In genomic region chr3:56788506-56788905, GRCh38 we compare ENCODE assay signal across 11 cellular contexts. TPM values are rescaled to one million over a fixed set of nuclear protein-coding genes. Genes with fewer than 3 reads are reported as not detected.
DNase-seq lines count a peak whose midpoint lies in the region; ATAC-seq and TF ChIP-seq lines count a peak whose summit lies in the region.
"Had no signal": no experiment of that assay in that cellular context is flagged by ENCODE, and none has a peak within 500 bp of the region (broad histone marks: within the 10 kb centered on the region; RNA-seq: fewer than 3 reads in every experiment).

No MANE protein-coding gene starts in this region.

- H3K9me3 ChIP-seq in colonic mucosa (no peaks in the 10 kb centered on the region), parathyroid adenoma (ENCODE audit: control insufficient read depth, low read length) (no peaks in the 10 kb centered on the region), SK-N-SH (no peaks in the 10 kb centered on the region), osteoblast (ENCODE audit: low read depth, low read length) (no peaks in the 10 kb centered on the region)

- TF ChIP-seq EP300 in SK-N-SH (IDR thresholded peaks at IDR 0.05; ENCODE audit: borderline replicate concordance in 1 of 2, low read depth in 1 of 2, low read length in 1 of 2): no peak

- no peak overlapping the region for H2AFZ ChIP-seq in parathyroid adenoma
- H2AFZ ChIP-seq in SK-N-SH (ENCODE audit: low read depth): no peak overlapping the region
- no peak overlapping the region for H2AFZ ChIP-seq in osteoblast (ENCODE audit: low read length)

- ATAC-seq in GM18520 (IDR thresholded peaks at IDR 0.05; ENCODE audit: unreplicated experiment) (no peak), GM19467 (IDR thresholded peaks at IDR 0.05; ENCODE audit: unreplicated experiment) (no peak)

- intact Hi-C loops in colonic mucosa (cut with DNase I): no loop called here

- H3K4me2 ChIP-seq in parathyroid adenoma (ENCODE audit: low read length): no peak overlapping the region
- H3K4me2 ChIP-seq in SK-N-SH: no peak overlapping the region
- no peak overlapping the region for H3K4me2 ChIP-seq in osteoblast (ENCODE audit: insufficient read depth, low read length)

- H3K27me3 ChIP-seq in colonic mucosa (no peaks in the 10 kb centered on the region), parathyroid adenoma (ENCODE audit: control insufficient read depth, insufficient read depth, low read length) (no peaks in the 10 kb centered on the region), SK-N-SH (ENCODE audit: insufficient read depth) (no peaks in the 10 kb centered on the region), osteoblast (ENCODE audit: insufficient read depth, low read length) (no peaks in the 10 kb centered on the region)

- no peaks in the 10 kb centered on the region for H3K36me3 ChIP-seq in colonic mucosa
- H3K36me3 ChIP-seq in parathyroid adenoma (ENCODE audit: control insufficient read depth, insufficient read depth, low read length): no peaks in the 10 kb centered on the region
- no peaks in the 10 kb centered on the region for H3K36me3 ChIP-seq in SK-N-SH (replicated peaks in 1 of 2; ENCODE audit: control insufficient read depth in 1 of 2, insufficient read depth in 2 of 2, low read length in 1 of 2)
- no peaks in the 10 kb centered on the region for H3K36me3 ChIP-seq in osteoblast (ENCODE audit: insufficient read depth, low read length)

- H4K20me1 ChIP-seq in SK-N-SH (ENCODE audit: insufficient read depth) (no peaks in the 10 kb centered on the region), osteoblast (ENCODE audit: insufficient read depth, low read length) (no peaks in the 10 kb centered on the region)

- H3K4me1 ChIP-seq in colonic mucosa (peaks cover 9% of the 10 kb centered on the region), parathyroid adenoma (peaks cover 25% of the 10 kb centered on the region), SK-N-SH (ENCODE audit: control insufficient read depth in 1 of 2, insufficient read depth in 2 of 2, low read depth in 1 of 2, low read length in 1 of 2) (peaks cover 7 to 27% of the 10 kb centered on the region in 2 experiments), osteoblast (ENCODE audit: insufficient read depth, low read length) (peaks cover 12% of the 10 kb centered on the region)

- H3K4me3 ChIP-seq in colonic mucosa (no peak overlapping the region), parathyroid adenoma (ENCODE audit: low read depth, low read length) (no peak overlapping the region), SK-N-SH (ENCODE audit: low read depth in 2 of 2, low read length in 1 of 2) (no peak overlapping the region), osteoblast (ENCODE audit: insufficient read depth, low read length) (no peak overlapping the region)

- CTCF ChIA-PET in SK-N-SH (lab: Yijun Ruan, JAX): interaction anchor here (1.3 to 4.0 kb wide), 5 partner anchors 11 to 199 kb away, joined by 3 to 20 read pairs (median 13); partner anchors contain the start of gene ARHGEF3

- no peaks in the 10 kb centered on the region for H3F3A ChIP-seq in SK-N-SH (replicated peaks; ENCODE audit: insufficient read depth)

- H3K9ac ChIP-seq in colonic mucosa (ENCODE audit: low read depth in 2 of 2, low read length in 2 of 2) (peak overlapping the region in 1 of 2 donors; percentile 26), parathyroid adenoma (no peak overlapping the region), SK-N-SH (no peak overlapping the region)

- H3K9me2 ChIP-seq in SK-N-SH: no peaks in the 10 kb centered on the region

- 83% methylated on average over 2 of the region's 2 CpGs for WGBS in SK-N-SH (ENCODE audit: low lambda C conversion rate)

- H3K79me2 ChIP-seq in parathyroid adenoma (peaks cover 57% of the 10 kb centered on the region), SK-N-SH (ENCODE audit: insufficient read depth) (no peaks in the 10 kb centered on the region), osteoblast (ENCODE audit: insufficient read depth, low read length) (no peaks in the 10 kb centered on the region)

- TF ChIP-seq CTCF in colonic mucosa (IDR thresholded peaks at IDR 0.05) (no peak), parathyroid adenoma (IDR thresholded peaks at IDR 0.05) (no peak), SK-N-SH (IDR thresholded peaks at IDR 0.05) (no peak), osteoblast (IDR thresholded peaks at IDR 0.05; ENCODE audit: extremely low read depth, low read depth, low read length) (no peak)

- POLR2A ChIA-PET in SK-N-SH (lab: Yijun Ruan, JAX): no interaction called here

- no peak for TF ChIP-seq RAD21 in SK-N-SH (IDR thresholded peaks at IDR 0.05; ENCODE audit: low read length)

- H3K27ac ChIP-seq in colonic mucosa (peak overlapping the region; percentile 1), parathyroid adenoma (peak overlapping the region; percentile 21), SK-N-SH (ENCODE audit: low read depth in 2 of 2, low read length in 1 of 2) (no peak overlapping the region), osteoblast (ENCODE audit: low read depth, low read length) (no peak overlapping the region)

- DNase-seq in COLO668 (lab: John Stamatoyannopoulos, UW; ENCODE audit: unreplicated experiment) (peak; percentile 9), NCI-H2196 treated with DMSO at 0.1 percent for 48 hours (lab: John Stamatoyannopoulos, UW; ENCODE audit: unreplicated experiment) (peak; percentile 14), colonic mucosa (no peak), SK-N-SH (no peak), osteoblast (ENCODE audit: insufficient read length, low spot score, missing footprints) (no peak)
- DNase-seq: cerebellar nuclear complex, kidney glomerular epithelial cell, MM.1S had no signal

TF ChIP-seq in SK-N-SH, 30 proteins besides CTCF, POLR2A, EP300 and RAD21:
- TF ChIP-seq RCOR1 (IDR thresholded peaks at IDR 0.05; ENCODE audit: low read length): no peak
- TF ChIP-seq YY1 (IDR thresholded peaks at IDR 0.05; ENCODE audit: low read depth): no peak
- no peak for TF ChIP-seq FOXM1 (IDR thresholded peaks at IDR 0.05; ENCODE audit: low read depth)
- TF ChIP-seq MXI1 (IDR thresholded peaks at IDR 0.05; ENCODE audit: low read depth, low read length): no peak
- TF ChIP-seq FOSL2 (IDR thresholded peaks at IDR 0.05; ENCODE audit: borderline replicate concordance, low read depth): no peak
- no peak for TF ChIP-seq RFX5 (IDR thresholded peaks at IDR 0.05; ENCODE audit: low read length)
- TF ChIP-seq USF1 (IDR thresholded peaks at IDR 0.05; ENCODE audit: borderline replicate concordance, low read depth): no peak
- TF ChIP-seq GABPA (IDR thresholded peaks at IDR 0.05; ENCODE audit: low read depth): no peak
- TF ChIP-seq RXRA (IDR thresholded peaks at IDR 0.05; ENCODE audit: borderline replicate concordance, low read depth): no peak
- no peak for TF ChIP-seq TAF1 (IDR thresholded peaks at IDR 0.05; ENCODE audit: borderline replicate concordance, low read depth, low read length)
- TF ChIP-seq PBX3 (IDR thresholded peaks at IDR 0.05): no peak

RNA-seq across cellular contexts. Expression of gene ARHGEF3, which starts 13.2 kb away (rescaled TPM):
- total RNA-seq in colonic mucosa (10 to 100 TPM; 10.2 to 14.7 TPM), osteoblast (21.7 and 22.7 TPM in 2 replicates)
- 5.7 and 5.9 TPM in 2 replicates for polyA plus RNA-seq in SK-N-SH (2012; rRNA removed)
- polyA plus RNA-seq in SK-N-SH (2012; cell fraction: cytosol; rRNA removed): 5.8 and 6.1 TPM in 2 replicates
- 7.0 and 7.1 TPM in 2 replicates for polyA plus RNA-seq in SK-N-SH (2012; cell fraction: nucleus; rRNA removed)

Comparison
In these comparisons a context has a peak if more than half of its experiments do, and no peak if none do; other contexts are left out.
1. DNase-seq: peak in COLO668 (single experiment) and NCI-H2196 treated with DMSO at 0.1 percent for 48 hours (single experiment); none in colonic mucosa (single experiment), SK-N-SH (single experiment) and osteoblast (single experiment).
2. H3K27ac ChIP-seq: peak in colonic mucosa (single experiment) and parathyroid adenoma (single experiment); none in SK-N-SH (0 of 2) and osteoblast (single experiment).